ENCODE assay signal across 18 cellular contexts in genomic region chr6:119026822-119027221, GRCh38. TPM values are rescaled to one million over a fixed set of nuclear protein-coding genes. Genes with fewer than 3 reads are reported as not detected.
DNase-seq lines count a peak whose midpoint lies in the region; ATAC-seq and TF ChIP-seq lines count a peak whose summit lies in the region.
"Had no signal": no experiment of that assay in that cellular context is flagged by ENCODE, and none has a peak within 500 bp of the region (broad histone marks: within the 10 kb centered on the region; RNA-seq: fewer than 3 reads in every experiment).

No MANE protein-coding gene starts in this region.

- ATAC-seq in HG02759 (IDR thresholded peaks at IDR 0.05; ENCODE audit: unreplicated experiment), result no peak
- ATAC-seq: GM12878 had no signal

- no peaks in the 10 kb centered on the region for H3K9me3 Mint-ChIP-seq in endodermal cell
- H3K9me3 Mint-ChIP-seq: CD4-positive, CD25-positive, alpha-beta regulatory T cell had no signal

- 34% methylated on average over 3 of the region's 3 CpGs for WGBS in HUES64
- 5 to 35% methylated on average over 2 to 3 of the region's 3 CpGs for WGBS in endodermal cell (ENCODE audit: insufficient coverage in 1 of 2, insufficient read length in 1 of 2), 2 experiments

- peaks cover 8% of the 10 kb centered on the region for H3K36me3 Mint-ChIP-seq in endodermal cell (ENCODE audit: low read depth)
- H3K36me3 Mint-ChIP-seq: CD4-positive, CD25-positive, alpha-beta regulatory T cell had no signal

- no peaks in the 10 kb centered on the region for H3K27me3 Mint-ChIP-seq in endodermal cell (ENCODE audit: insufficient read depth)
- H3K27me3 Mint-ChIP-seq: CD4-positive, CD25-positive, alpha-beta regulatory T cell; IgD-negative memory B cell had no signal

- H3K9ac ChIP-seq in HUES64 (ENCODE audit: low read depth, low read length), result no peak overlapping the region
- H3K9ac ChIP-seq in endodermal cell (ENCODE audit: extremely low read depth, low read length, poor library complexity, severe bottlenecking), result peak overlapping the region; percentile 62
- H3K9ac ChIP-seq: BLaER1 treated with 17β-estradiol and CSF1 and Interleukin-3, amounts not matched to agents 10 nM and 100 nM; GM23248 had no signal

- no peak overlapping the region for H3K4me3 ChIP-seq in HUES64 (ENCODE audit: low read length)
- peak overlapping the region; percentile 70 for H3K4me3 ChIP-seq in endodermal cell (ENCODE audit: low read length)
- no peak overlapping the region for H3K4me3 ChIP-seq in foreskin fibroblast (ENCODE audit: low read depth in 1 of 2, low read length in 2 of 2)
- H3K4me3 ChIP-seq: BLaER1 treated with 17β-estradiol and CSF1 and Interleukin-3, amounts not matched to agents 10 nM and 100 nM; GM12878; GM23248; HAP-1 had no signal

- peak overlapping the region; percentile 33 for H3K4me3 Mint-ChIP-seq in endodermal cell
- H3K4me3 Mint-ChIP-seq: CD4-positive, CD25-positive, alpha-beta regulatory T cell; IgD-negative memory B cell had no signal

- H3K36me3 ChIP-seq in HUES64 (ENCODE audit: insufficient read depth, low read length) (no peaks in the 10 kb centered on the region), endodermal cell (ENCODE audit: control insufficient read depth, insufficient read depth, low read length) (peaks cover 43% of the 10 kb centered on the region)
- H3K36me3 ChIP-seq: BLaER1 treated with 17β-estradiol and CSF1 and Interleukin-3, amounts not matched to agents 10 nM and 100 nM; HAP-1 had no signal

- H3K9me3 ChIP-seq in HUES64 (ENCODE audit: insufficient read depth, low read depth, low read length) (no peaks in the 10 kb centered on the region), endodermal cell (ENCODE audit: control insufficient read depth, low read length) (no peaks in the 10 kb centered on the region)
- H3K9me3 ChIP-seq: BLaER1 treated with 17β-estradiol and CSF1 and Interleukin-3, amounts not matched to agents 10 nM and 100 nM; HAP-1 had no signal

- H3K27ac ChIP-seq in HUES64 (ENCODE audit: low read depth, low read length), result peak overlapping the region; percentile 89; the same call in 1 of the 2 replicates
- H3K27ac ChIP-seq in endodermal cell (ENCODE audit: low read depth, low read length), result no peak overlapping the region
- H3K27ac ChIP-seq: BLaER1 treated with 17β-estradiol and CSF1 and Interleukin-3, amounts not matched to agents 10 nM and 100 nM; GM23248; HL-60 had no signal

- TF ChIP-seq CTCF in endodermal cell (conservative IDR thresholded peaks at IDR 0.05) (no peak), foreskin fibroblast (IDR thresholded peaks at IDR 0.05; ENCODE audit: low read depth, low read length) (no peak)

- peak overlapping the region; percentile 97 for H3K27ac Mint-ChIP-seq in endodermal cell
- H3K27ac Mint-ChIP-seq: CD4-positive, CD25-positive, alpha-beta regulatory T cell; IgD-negative memory B cell had no signal

- H3K4me1 Mint-ChIP-seq in endodermal cell, result peaks cover 59% of the 10 kb centered on the region

- H3K4me1 ChIP-seq in HUES64 (ENCODE audit: insufficient read depth, low read length) (peaks cover 63% of the 10 kb centered on the region), endodermal cell (ENCODE audit: control insufficient read depth, insufficient read depth, low read length) (peaks cover 39% of the 10 kb centered on the region)
- H3K4me1 ChIP-seq: BLaER1 treated with 17β-estradiol and CSF1 and Interleukin-3, amounts not matched to agents 10 nM and 100 nM had no signal

- H3K27me3 ChIP-seq in HUES64 (ENCODE audit: insufficient read depth, low read length) (peaks cover 6% of the 10 kb centered on the region; the same call in 1 of the 2 replicates), endodermal cell (ENCODE audit: control insufficient read depth, insufficient read depth, low read length, poor library complexity, severe bottlenecking) (no peaks in the 10 kb centered on the region)
- H3K27me3 ChIP-seq: BLaER1 treated with 17β-estradiol and CSF1 and Interleukin-3, amounts not matched to agents 10 nM and 100 nM had no signal

- DNase-seq in ELF-1 (ENCODE audit: low read depth, low spot score), result peak; percentile 17
- peak; percentile 66 for DNase-seq in endodermal cell
- peak; percentile 27 for DNase-seq in iPS-NIHi11 (ENCODE audit: low spot score)
- no peak for DNase-seq in NCI-H2107 treated with DMSO at 0.1 percent for 48 hours (lab: John Stamatoyannopoulos, UW; ENCODE audit: unreplicated experiment)
- no peak for DNase-seq in foreskin fibroblast
- no peak for DNase-seq in effector CD8-positive, alpha-beta T cell (lab: John Stamatoyannopoulos, UW)
- DNase-seq: 8988T; Calu3; CD4-positive, CD25-positive, alpha-beta regulatory T cell; DMS 273 treated with DMSO at 0.1 percent for 48 hours; GM23248 had no signal

RNA-seq across cellular contexts. Expression of gene FAM184A, which starts 51.6 kb away (rescaled TPM):
- polyA plus RNA-seq in HUES64 (2013, experiment 1 of 2), result 15.5 TPM
- polyA plus RNA-seq in HUES64 (2013, experiment 2 of 2), result 19.8 TPM
- 100 to 1,000 TPM; 205 to 216 TPM for total RNA-seq in endodermal cell
- polyA plus RNA-seq in endodermal cell (2013, experiment 1 of 2), result 64.9 TPM
- 72.0 TPM for polyA plus RNA-seq in endodermal cell (2013, experiment 2 of 2)
- total RNA-seq: GM12878, GM23248 had no signal

Comparison
In these comparisons a context has a peak if more than half of its experiments do, and no peak if none do; other contexts are left out.
1. DNase-seq: peak in ELF-1 (single experiment), endodermal cell (single experiment) and iPS-NIHi11 (single experiment); none in NCI-H2107 treated with DMSO at 0.1 percent for 48 hours (single experiment), foreskin fibroblast (0 of 2) and effector CD8-positive, alpha-beta T cell (single experiment).